In the genomic region with DNA sequence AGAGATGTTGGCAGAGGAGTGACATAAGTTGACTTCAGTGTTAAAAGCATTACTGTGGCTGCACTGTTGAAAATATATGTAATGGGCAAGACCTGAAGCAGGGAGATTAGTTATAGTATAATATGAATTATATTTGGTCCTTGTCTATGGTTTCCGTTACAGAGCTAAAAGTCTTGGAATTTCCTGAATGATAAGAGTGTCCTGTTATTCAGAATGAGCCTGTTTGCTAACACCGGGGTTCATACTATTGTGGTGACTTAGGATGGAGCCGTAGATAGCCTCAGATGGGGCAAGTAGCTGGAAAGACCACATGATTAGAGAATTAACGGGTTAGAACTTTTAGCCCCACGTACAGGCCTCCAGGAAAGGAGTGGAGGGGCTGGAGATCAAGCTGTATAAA, we compare ENCODE assay signal across 15 cellular contexts.
"Had no signal": no experiment of that assay in that cellular context is flagged by ENCODE, and none has a peak within 500 bp of the region (broad histone marks: within the 10 kb centered on the region; RNA-seq: fewer than 3 reads in every experiment).

No MANE protein-coding gene starts in this region.

- H3K9me3 ChIP-seq: esophagus muscularis mucosa, heart right ventricle, upper lobe of left lung had no signal

- H3K9me3 Mint-ChIP-seq: central memory CD8-positive, alpha-beta T cell; nephron progenitor cell had no signal

- H3K27ac ChIP-seq: esophagus muscularis mucosa, foreskin keratinocyte had no signal

- H3K27me3 Mint-ChIP-seq: central memory CD8-positive, alpha-beta T cell had no signal

- H3K4me3 ChIP-seq: esophagus muscularis mucosa, heart right ventricle, upper lobe of left lung had no signal

- DNase-seq: activated CD4-positive, CD25-positive, alpha-beta regulatory T cell treated with anti-CD3 and anti-CD28 coated beads, Interleukin-2, amount 50 U/mL, for 72 hours; activated CD8-positive, alpha-beta memory T cell treated with anti-CD3 and anti-CD28 coated beads for 24 hours; activated effector memory CD4-positive, alpha-beta T cell treated with anti-CD3 and anti-CD28 coated beads, Interleukin-2, amount 50 U/mL, for 16 hours; foreskin keratinocyte; heart right ventricle; islet precursor cell; mesenchymal stem cell; nephron progenitor cell; SIG-M5; stimulated activated CD4-positive, alpha-beta T cell treated with anti-CD3 and anti-CD28 coated beads, Interleukin-2, amount 100 ng/mL, for 48 hours; stimulated activated naive CD8-positive, alpha-beta T cell treated with anti-CD3 and anti-CD28 coated beads, Interleukin-15, Interleukin-2, amounts not matched to agents 100 U/mL and 50 U/mL, for 24 hours; upper lobe of left lung had no signal

- H3K4me1 Mint-ChIP-seq: nephron progenitor cell had no signal

- ATAC-seq: foreskin keratinocyte; heart right ventricle; left lobe of liver; stimulated activated naive CD8-positive, alpha-beta T cell treated with anti-CD3 and anti-CD28 coated beads, Interleukin-15, Interleukin-2, amounts not matched to agents 100 U/mL and 50 U/mL, for 24 hours had no signal

- H3K27me3 ChIP-seq: esophagus muscularis mucosa, foreskin keratinocyte, heart right ventricle, upper lobe of left lung had no signal

- H3K4me3 Mint-ChIP-seq: central memory CD8-positive, alpha-beta T cell; nephron progenitor cell had no signal
